Comparison of ENCODE assay signal across 14 cellular contexts in genomic region chr2:220002699-220003098, GRCh38.
DNase-seq lines count a peak whose midpoint lies in the region; ATAC-seq and TF ChIP-seq lines count a peak whose summit lies in the region.
"Had no signal": no experiment of that assay in that cellular context is flagged by ENCODE, and none has a peak within 500 bp of the region (broad histone marks: within the 10 kb centered on the region; RNA-seq: fewer than 3 reads in every experiment).

No MANE protein-coding gene starts in this region.

- H3K4ac ChIP-seq in IMR-90 (ENCODE audit: low read depth, low read length) (peak overlapping the region; percentile 43; the same call in 1 of the 2 replicates), mesendoderm (ENCODE audit: low read depth, low read length) (no peak overlapping the region)

- H2AK9ac ChIP-seq in IMR-90 (replicated peaks; ENCODE audit: low read depth, low read length, poor library complexity), result no peak overlapping the region

- H2AFZ ChIP-seq in IMR-90 (replicated peaks; ENCODE audit: low read length, poor library complexity), result no peak overlapping the region
- H2AFZ ChIP-seq in smooth muscle cell (ENCODE audit: low read depth), result no peak overlapping the region

- H2BK15ac ChIP-seq in IMR-90 (ENCODE audit: low read depth, low read length), result peak overlapping the region; percentile 15; the same call in 1 of the 3 replicates
- H2BK15ac ChIP-seq in mesendoderm (replicated peaks; ENCODE audit: low read depth), result peak overlapping the region; percentile 8

- H4K5ac ChIP-seq in IMR-90 (ENCODE audit: low read depth, low read length) (no peak overlapping the region), mesendoderm (ENCODE audit: low read length) (no peak overlapping the region)

- no CpG with 5 or more reads among the region's 3 CpGs for WGBS in IMR-90 (ENCODE audit: extremely low coverage in 2 of 2, insufficient read length in 1 of 2), 2 experiments
- WGBS in mesendoderm (ENCODE audit: extremely low coverage, insufficient coverage, low lambda C conversion rate), result no CpG with 5 or more reads among the region's 3 CpGs
- 80% methylated on average over 3 of the region's 3 CpGs for WGBS in smooth muscle cell (ENCODE audit: low lambda C conversion rate)
- whole genome bisulfite sequencing in tibial nerve, 2 donors, result 87 to 89% methylated on average over 3 of the region's 3 CpGs

- no peak overlapping the region for H3K4me3 ChIP-seq in IMR-90 (ENCODE audit: insufficient read depth, low read depth, low read length)
- no peak overlapping the region for H3K4me3 ChIP-seq in SK-N-MC
- no peak overlapping the region for H3K4me3 ChIP-seq in mesendoderm (ENCODE audit: low read length)
- H3K4me3 ChIP-seq in smooth muscle cell, result no peak overlapping the region
- H3K4me3 ChIP-seq in tibial nerve, result no peak overlapping the region
- H3K4me3 ChIP-seq: A549 had no signal

- no peak overlapping the region for H3K18ac ChIP-seq in IMR-90 (ENCODE audit: low read depth, low read length)
- no peak overlapping the region for H3K18ac ChIP-seq in mesendoderm (ENCODE audit: low read length)

- H3K4me2 ChIP-seq in IMR-90 (ENCODE audit: low read depth, low read length) (no peak overlapping the region), mesendoderm (ENCODE audit: low read length) (no peak overlapping the region), smooth muscle cell (no peak overlapping the region)

- H3K4me1 ChIP-seq in IMR-90 (ENCODE audit: control insufficient read depth, insufficient read depth, low read length) (peaks cover 14% of the 10 kb centered on the region), mesendoderm (ENCODE audit: control insufficient read depth, low read depth, low read length) (no peaks in the 10 kb centered on the region), smooth muscle cell (ENCODE audit: low read depth) (peaks cover 8% of the 10 kb centered on the region), tibial nerve (no peaks in the 10 kb centered on the region)
- H3K4me1 ChIP-seq: BE2C had no signal

- no peak for TF ChIP-seq EP300 in tibial nerve (IDR thresholded peaks at IDR 0.05)

- no peak for TF ChIP-seq RAD21 in IMR-90 (IDR thresholded peaks at IDR 0.05; ENCODE audit: low read length)

- no peak for TF ChIP-seq CTCF in IMR-90 (conservative IDR thresholded peaks at IDR 0.05; ENCODE audit: low read depth, low read length)
- TF ChIP-seq CTCF in smooth muscle cell (IDR thresholded peaks at IDR 0.05; ENCODE audit: borderline replicate concordance, insufficient read depth, poor library complexity, severe bottlenecking), result no peak
- TF ChIP-seq CTCF in tibial nerve (IDR thresholded peaks at IDR 0.05), result no peak

- H3K23ac ChIP-seq in IMR-90 (ENCODE audit: low read depth, low read length), result no peak overlapping the region
- no peak overlapping the region for H3K23ac ChIP-seq in mesendoderm (ENCODE audit: low read length)

- POLR2A ChIA-PET in IMR-90 (lab: Charles Lee; ENCODE audit: unreplicated experiment), result interaction anchor here (0.6 kb wide), 1 partner anchor 899 kb away, joined by 3 read pairs; no protein-coding TSS in a partner anchor

- no peaks in the 10 kb centered on the region for H3K27me3 ChIP-seq in IMR-90 (ENCODE audit: control insufficient read depth, insufficient read depth, low read length)
- H3K27me3 ChIP-seq in mesendoderm (ENCODE audit: insufficient read depth, low read length, poor library complexity), result no peaks in the 10 kb centered on the region
- H3K27me3 ChIP-seq in smooth muscle cell (ENCODE audit: low read depth), result no peaks in the 10 kb centered on the region
- H3K27me3 ChIP-seq in tibial nerve, result no peaks in the 10 kb centered on the region

- no peaks in the 10 kb centered on the region for H4K20me1 ChIP-seq in IMR-90 (ENCODE audit: insufficient read depth, low read length)
- H4K20me1 ChIP-seq in smooth muscle cell (ENCODE audit: low read depth), result no peaks in the 10 kb centered on the region

- H2AK5ac ChIP-seq in IMR-90 (ENCODE audit: low read depth, low read length), result 0 out of 2 replicates have a peak overlapping the region, but pooled peaks have one; percentile 8
- no peak overlapping the region for H2AK5ac ChIP-seq in mesendoderm (ENCODE audit: low read length)

- in situ Hi-C loops in IMR-90 (cut with MboI; ENCODE audit: low sequenced_read_pairs), result no loop called here

- no peak overlapping the region for H3K9ac ChIP-seq in IMR-90 (ENCODE audit: low read depth, low read length)
- no peak overlapping the region for H3K9ac ChIP-seq in SK-N-MC (ENCODE audit: insufficient read length)
- no peak overlapping the region for H3K9ac ChIP-seq in mesendoderm (ENCODE audit: low read length)
- H3K9ac ChIP-seq in smooth muscle cell (ENCODE audit: low read depth), result no peak overlapping the region

- H3F3A ChIP-seq in smooth muscle cell (ENCODE audit: low read depth), result no peaks in the 10 kb centered on the region

- ATAC-seq in IMR-90 (ENCODE audit: low read depth), result no peak
- ATAC-seq: A549; CD8-positive, alpha-beta T cell; HCT116 had no signal

- CTCF ChIA-PET in IMR-90 (lab: Yijun Ruan, JAX), result interaction anchor here (0.6 kb wide), 1 partner anchor 387 kb away, joined by 3 read pairs; no protein-coding TSS in a partner anchor

- H3K9me1 ChIP-seq in IMR-90 (ENCODE audit: insufficient read depth, low read length), result peaks cover 10% of the 10 kb centered on the region; the same call in 1 of the 2 replicates

- 0 out of 2 replicates have a peak, but pooled peaks cover 3% of the 10 kb centered on the region for H3K9me3 ChIP-seq in IMR-90 (ENCODE audit: control insufficient read depth, insufficient read depth, low read length)
- H3K9me3 ChIP-seq in SK-N-MC (ENCODE audit: low read depth, low read length), result peaks cover 5% of the 10 kb centered on the region; the same call in 1 of the 2 replicates
- no peaks in the 10 kb centered on the region for H3K9me3 ChIP-seq in smooth muscle cell (replicated peaks; ENCODE audit: low read depth)
- no peaks in the 10 kb centered on the region for H3K9me3 ChIP-seq in tibial nerve
- H3K9me3 ChIP-seq: A549, BE2C had no signal

- no peak overlapping the region for H3K27ac ChIP-seq in IMR-90 (ENCODE audit: insufficient read depth, low read length)
- H3K27ac ChIP-seq in SK-N-MC, result peak overlapping the region; percentile 19; the same call in 1 of the 2 replicates
- no peak overlapping the region for H3K27ac ChIP-seq in mesendoderm (ENCODE audit: low read depth, low read length)
- peak overlapping the region; percentile 37 for H3K27ac ChIP-seq in smooth muscle cell (ENCODE audit: low read depth)
- H3K27ac ChIP-seq in tibial nerve, result no peak overlapping the region
- H3K27ac ChIP-seq: C4-2B, HL-60 had no signal

- H4K91ac ChIP-seq in IMR-90 (ENCODE audit: insufficient read depth, low read depth, low read length), result peak overlapping the region; percentile 15; the same call in 1 of the 2 replicates

- intact Hi-C loops in IMR-90 (cut with micrococcal nuclease), result loop anchor here (10.0 kb wide), 1 partner anchor 222 kb away; no protein-coding TSS in a partner anchor

- H3K36me3 ChIP-seq in IMR-90 (ENCODE audit: control insufficient read depth, insufficient read depth, low read length) (no peaks in the 10 kb centered on the region), SK-N-MC (ENCODE audit: insufficient read depth, low read length) (no peaks in the 10 kb centered on the region), mesendoderm (ENCODE audit: control insufficient read depth, insufficient read depth, low read length) (no peaks in the 10 kb centered on the region), smooth muscle cell (ENCODE audit: low read depth) (no peaks in the 10 kb centered on the region), tibial nerve (no peaks in the 10 kb centered on the region)
- H3K36me3 ChIP-seq: BE2C had no signal

- no peak overlapping the region for H3K56ac ChIP-seq in IMR-90 (ENCODE audit: extremely low read depth, insufficient read depth, low read length)
- H3K56ac ChIP-seq in mesendoderm (ENCODE audit: low read length), result no peak overlapping the region

- no peak overlapping the region for H3K14ac ChIP-seq in IMR-90 (replicated peaks; ENCODE audit: low read depth, low read length)

- H2BK5ac ChIP-seq in IMR-90 (ENCODE audit: low read depth, low read length, poor library complexity, severe bottlenecking), result no peak overlapping the region
- no peak overlapping the region for H2BK5ac ChIP-seq in mesendoderm (ENCODE audit: low read length)

- peak overlapping the region; percentile 23 for H2BK120ac ChIP-seq in IMR-90 (ENCODE audit: low read depth, low read length)
- H2BK120ac ChIP-seq in mesendoderm (ENCODE audit: low read depth, low read length), result no peak overlapping the region

- DNase-seq in IMR-90 (no peak), SK-N-MC (ENCODE audit: low read depth, low spot score) (no peak), mesendoderm (no peak), smooth muscle cell (lab: John Stamatoyannopoulos, UW; ENCODE audit: unreplicated experiment) (no peak), tibial nerve (ENCODE audit: low spot score in 2 of 2) (no peak), NCI-H1092 treated with DMSO at 0.1 percent for 48 hours (lab: John Stamatoyannopoulos, UW) (no peak), kidney glomerular epithelial cell (lab: John Stamatoyannopoulos, UW) (no peak)
- DNase-seq: BE2C; CD8-positive, alpha-beta T cell; COR-L47 had no signal

- no peaks in the 10 kb centered on the region for H3K79me2 ChIP-seq in mesendoderm (ENCODE audit: control insufficient read depth, insufficient read depth, low read length)
- no peaks in the 10 kb centered on the region for H3K79me2 ChIP-seq in smooth muscle cell (ENCODE audit: low read depth)

- H3K79me1 ChIP-seq in IMR-90 (ENCODE audit: low read depth in 1 of 2, low read length in 2 of 2) (no peaks in the 10 kb centered on the region), mesendoderm (ENCODE audit: low read length) (no peaks in the 10 kb centered on the region)

- dilution Hi-C loops in IMR-90 (cut with HindIII; ENCODE audit: low sequenced_read_pairs, unreplicated experiment), result no loop called here

- BruUV-seq in IMR-90 (replicated peaks; lab: Mats Ljungman, UMichigan), result no TSS peak

- H4K8ac ChIP-seq in IMR-90 (ENCODE audit: low read depth in 2 of 2, low read length in 2 of 2) (no peak overlapping the region; a peak in 2 of 4 replicates), mesendoderm (ENCODE audit: low read depth, low read length) (no peak overlapping the region)

- no peak for TF ChIP-seq POLR2A in IMR-90 (IDR thresholded peaks at IDR 0.05; ENCODE audit: low read depth, low read length)
- TF ChIP-seq POLR2A in tibial nerve (IDR thresholded peaks at IDR 0.05), result no peak

- peak overlapping the region; percentile 22; the same call in 1 of the 2 replicates for H2BK20ac ChIP-seq in IMR-90 (ENCODE audit: low read depth, low read length)

TF ChIP-seq in IMR-90, 13 proteins besides CTCF, POLR2A, EP300 and RAD21 (continues in another document):
- TF ChIP-seq FOS (IDR thresholded peaks at IDR 0.05; ENCODE audit: low read depth, low read length) (no peak), MXI1 (IDR thresholded peaks at IDR 0.05; ENCODE audit: borderline replicate concordance, low read depth, low read length) (no peak)

Comparison
In these comparisons a context has a peak if more than half of its experiments do, and no peak if none do; other contexts are left out.
1. H3K27ac ChIP-seq: peak in SK-N-MC (single experiment) and smooth muscle cell (single experiment); none in IMR-90 (single experiment), mesendoderm (single experiment) and tibial nerve (0 of 4).